10 cellular contexts compared by ENCODE assay signal in genomic region chr6:149761438-149761837, GRCh38. TPM values are rescaled to one million over a fixed set of nuclear protein-coding genes. Genes with fewer than 3 reads are reported as not detected.
DNase-seq lines count a peak whose midpoint lies in the region; ATAC-seq and TF ChIP-seq lines count a peak whose summit lies in the region.
"Had no signal": no experiment of that assay in that cellular context is flagged by ENCODE, and none has a peak within 500 bp of the region (broad histone marks: within the 10 kb centered on the region; RNA-seq: fewer than 3 reads in every experiment).

No MANE protein-coding gene starts in this region.

- no peak for TF ChIP-seq CTCF in prostate gland (IDR thresholded peaks at IDR 0.05)

- H3K9me3 Mint-ChIP-seq in activated T-cell treated with anti-CD3 and anti-CD28 coated beads, Interleukin-2, amount 50 U/mL, for 24 hours: peaks cover 5% of the 10 kb centered on the region

- H3K4me1 Mint-ChIP-seq in activated T-cell treated with anti-CD3 and anti-CD28 coated beads, Interleukin-2, amount 50 U/mL, for 24 hours (ENCODE audit: low read depth): peaks cover 21% of the 10 kb centered on the region

- no peak overlapping the region for H3K4me3 ChIP-seq in prostate gland
- H3K4me3 ChIP-seq: right lobe of liver had no signal

- no peaks in the 10 kb centered on the region for H3K4me1 ChIP-seq in prostate gland (replicated peaks)

- H3K27ac Mint-ChIP-seq in activated T-cell treated with anti-CD3 and anti-CD28 coated beads, Interleukin-2, amount 50 U/mL, for 24 hours: no peak overlapping the region
- H3K27ac Mint-ChIP-seq: stimulated activated naive CD8-positive, alpha-beta T cell treated with anti-CD3 and anti-CD28 coated beads, Interleukin-15, Interleukin-2, amounts not matched to agents 100 ng/mL and 50 ng/mL, for 24 hours had no signal

- no peaks in the 10 kb centered on the region for H3K36me3 ChIP-seq in prostate gland
- H3K36me3 ChIP-seq: right lobe of liver had no signal

- no peaks in the 10 kb centered on the region for H3K27me3 ChIP-seq in prostate gland (replicated peaks; ENCODE audit: insufficient read depth)
- H3K27me3 ChIP-seq: right lobe of liver had no signal

- no peak overlapping the region for H3K4me3 Mint-ChIP-seq in activated T-cell treated with anti-CD3 and anti-CD28 coated beads, Interleukin-2, amount 50 U/mL, for 24 hours
- H3K4me3 Mint-ChIP-seq: stimulated activated naive CD8-positive, alpha-beta T cell treated with anti-CD3 and anti-CD28 coated beads, Interleukin-15, Interleukin-2, amounts not matched to agents 100 ng/mL and 50 ng/mL, for 24 hours had no signal

- intact Hi-C loops in prostate gland (cut with DNase I): no loop called here

- H3K36me3 Mint-ChIP-seq in activated T-cell treated with anti-CD3 and anti-CD28 coated beads, Interleukin-2, amount 50 U/mL, for 24 hours (ENCODE audit: low read depth): peaks cover 45% of the 10 kb centered on the region

- ATAC-seq in GM18873 (IDR thresholded peaks at IDR 0.05; ENCODE audit: low FRiP score, unreplicated experiment) (peak; percentile 95), HG02588 (IDR thresholded peaks at IDR 0.05; ENCODE audit: unreplicated experiment) (peak; percentile 97), HG03521 (IDR thresholded peaks at IDR 0.05; ENCODE audit: unreplicated experiment) (peak; percentile 95)
- ATAC-seq: right lobe of liver had no signal

- 90% methylated on average over 1 of the region's 1 CpG for WGBS in prostate gland

- H3K9me3 ChIP-seq in prostate gland: no peaks in the 10 kb centered on the region
- H3K9me3 ChIP-seq: right lobe of liver had no signal

- TF ChIP-seq POLR2A in erythroblast (IDR thresholded peaks at IDR 0.05; ENCODE audit: low read length) (no peak), prostate gland (IDR thresholded peaks at IDR 0.05) (no peak)

- no peak overlapping the region for H3K27ac ChIP-seq in prostate gland
- H3K27ac ChIP-seq: right lobe of liver had no signal

- no peaks in the 10 kb centered on the region for H3K27me3 Mint-ChIP-seq in activated T-cell treated with anti-CD3 and anti-CD28 coated beads, Interleukin-2, amount 50 U/mL, for 24 hours
- H3K27me3 Mint-ChIP-seq: stimulated activated naive CD8-positive, alpha-beta T cell treated with anti-CD3 and anti-CD28 coated beads, Interleukin-15, Interleukin-2, amounts not matched to agents 100 ng/mL and 50 ng/mL, for 24 hours had no signal

- DNase-seq in erythroblast (lab: John Stamatoyannopoulos, UW) (peak; percentile 10 to 27), prostate gland (ENCODE audit: low spot score) (no peak), dedifferentiated amniotic fluid mesenchymal stem cell (ENCODE audit: extremely low spot score) (no peak), AG08396 (ENCODE audit: low spot score) (no peak)
- no peak for DNase-seq in activated T-cell treated with anti-CD3 and anti-CD28 coated beads, Interleukin-2, amount 50 U/mL, for 24 hours
- DNase-seq: right lobe of liver had no signal

RNA-seq across cellular contexts. Expression of gene PCMT1, which starts 11.9 kb away (rescaled TPM):
- 100 to 1,000 TPM in 1 of 2 donors, 10 to 100 TPM in 1; 77.6 to 114 TPM for total RNA-seq in prostate gland

RNA-seq across cellular contexts. Expression of gene NUP43, which starts 15.1 kb away (rescaled TPM):
- total RNA-seq in prostate gland: 10 to 100 TPM; 23.6 to 32.9 TPM

RNA-seq across cellular contexts. Expression of gene LATS1, which starts 43.5 kb away (rescaled TPM):
- total RNA-seq in prostate gland: 10 to 100 TPM; 28.7 to 44.8 TPM

Comparison
In these comparisons a context has a peak if more than half of its experiments do, and no peak if none do; other contexts are left out.
1. DNase-seq: peak in erythroblast (2 of 2); none in prostate gland (single experiment), dedifferentiated amniotic fluid mesenchymal stem cell (single experiment), AG08396 (single experiment) and activated T-cell treated with anti-CD3 and anti-CD28 coated beads, Interleukin-2, amount 50 U/mL, for 24 hours (single experiment).
2. Peak in every context shown above with its lines, with median percentiles within 50 percentile points of each other: ATAC-seq.